8 cellular contexts compared by ENCODE assay signal in the genomic region with DNA sequence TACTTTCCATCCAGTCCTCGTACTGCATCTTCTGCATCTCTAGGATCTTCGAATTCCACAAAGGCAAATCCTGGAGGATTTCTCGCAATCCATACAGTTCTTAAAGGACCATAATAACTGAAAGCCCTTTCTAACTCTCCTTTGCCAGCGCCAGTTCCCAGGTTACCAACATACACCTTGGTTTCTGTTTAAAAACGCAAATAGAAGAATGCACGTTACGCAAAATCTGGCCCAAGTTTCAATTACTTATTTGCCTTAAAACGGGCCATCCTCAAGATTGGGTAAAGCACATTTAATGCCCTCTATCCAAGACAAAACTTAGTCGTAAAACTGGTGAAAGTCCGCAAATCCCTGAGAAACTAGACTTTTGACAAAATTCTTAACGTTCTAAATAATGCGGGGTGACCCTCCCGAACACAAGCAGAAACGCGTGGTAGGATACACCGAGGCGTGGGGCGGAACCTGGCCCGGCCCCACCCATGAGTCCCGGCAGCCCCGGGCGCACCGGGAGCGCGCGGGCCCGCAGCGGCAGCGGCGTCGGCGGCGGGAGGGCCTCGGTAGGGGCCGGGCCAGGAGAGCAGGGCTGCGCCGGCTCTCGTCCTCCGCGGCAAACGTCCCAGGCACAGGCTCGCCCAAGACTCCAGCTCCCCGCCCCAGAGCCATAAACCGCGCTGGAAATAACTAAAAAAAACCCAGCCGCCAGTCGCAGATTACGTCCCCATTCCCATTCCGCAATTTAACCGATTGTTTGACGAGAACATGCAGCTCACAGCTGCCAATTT.
A peak's percentile ranks its signal among the peaks of the same experiment; 100 is the strongest.
DNase-seq lines count a peak whose midpoint lies in the region; ATAC-seq lines count a peak whose summit lies in the region.

No MANE protein-coding gene starts in this region.

- H3K9ac ChIP-seq in duodenal mucosa (ENCODE audit: low read depth in 1 of 2, low read length in 2 of 2), result peak overlapping the region; percentile 95 to 100

- peak overlapping the region; percentile 99 for H3K4me3 Mint-ChIP-seq in memory B cell

- peak; percentile 73 for DNase-seq in COLO668 (lab: John Stamatoyannopoulos, UW; ENCODE audit: unreplicated experiment)
- peak in 40 of 76 experiments; percentile 3 to 55 (median 27) for DNase-seq in HUDEP-2 (lab: John Stamatoyannopoulos, UW; ENCODE audit: unreplicated experiment in 76 of 76)
- DNase-seq in activated CD4-positive, alpha-beta T cell treated with anti-CD3 and anti-CD28 coated beads for 4 hours, result peak; percentile 52
- peak in 1 of 2 donors; percentile 54 for DNase-seq in memory B cell (ENCODE audit: low spot score in 2 of 2)
- DNase-seq in stimulated activated CD8-positive, alpha-beta memory T cell treated with anti-CD3 and anti-CD28 coated beads, Interleukin-15, amount 100 ng/mL, for 4 hours (ENCODE audit: low read depth in 2 of 2), result peak; percentile 8 to 22
- no peak for DNase-seq in SKM-1 (lab: John Stamatoyannopoulos, UW; ENCODE audit: unreplicated experiment)

- peak overlapping the region; percentile 96 to 100 for H3K4me3 ChIP-seq in duodenal mucosa (ENCODE audit: low read depth in 1 of 2, low read length in 2 of 2)

- H3K27ac ChIP-seq in duodenal mucosa (ENCODE audit: low read depth, low read length), result peak overlapping the region; percentile 98

- no peaks in the 10 kb centered on the region for H3K9me3 Mint-ChIP-seq in memory B cell

- peak; percentile 35 for ATAC-seq in GM19455 (IDR thresholded peaks at IDR 0.05; ENCODE audit: unreplicated experiment)
- ATAC-seq in memory B cell (ENCODE audit: low read depth), result peak; percentile 36

- H3K36me3 ChIP-seq in duodenal mucosa (ENCODE audit: control insufficient read depth in 1 of 2, insufficient read depth in 2 of 2, low read length in 2 of 2), result peaks cover 39% of the 10 kb centered on the region in 2 donors

- H3K27ac Mint-ChIP-seq in memory B cell, result peak overlapping the region; percentile 100

- H3K9me3 ChIP-seq in duodenal mucosa (ENCODE audit: control insufficient read depth in 1 of 2, low read length in 2 of 2), result peaks cover 0 to 2% of the 10 kb centered on the region in 2 donors

- no peaks in the 10 kb centered on the region for H3K27me3 Mint-ChIP-seq in memory B cell

- H3K36me3 Mint-ChIP-seq in memory B cell, result peaks cover 32% of the 10 kb centered on the region

- H3K4me1 ChIP-seq in duodenal mucosa (ENCODE audit: control insufficient read depth in 1 of 2, insufficient read depth in 2 of 2, low read length in 2 of 2), result peaks cover 39 to 50% of the 10 kb centered on the region in 2 donors

- H3K4me1 Mint-ChIP-seq in memory B cell, result peaks cover 35% of the 10 kb centered on the region

- no peaks in the 10 kb centered on the region for H3K27me3 ChIP-seq in duodenal mucosa (ENCODE audit: control insufficient read depth in 1 of 2, insufficient read depth in 2 of 2, low read length in 2 of 2)
